ENCODE assay signal across 7 cellular contexts in the genomic region with DNA sequence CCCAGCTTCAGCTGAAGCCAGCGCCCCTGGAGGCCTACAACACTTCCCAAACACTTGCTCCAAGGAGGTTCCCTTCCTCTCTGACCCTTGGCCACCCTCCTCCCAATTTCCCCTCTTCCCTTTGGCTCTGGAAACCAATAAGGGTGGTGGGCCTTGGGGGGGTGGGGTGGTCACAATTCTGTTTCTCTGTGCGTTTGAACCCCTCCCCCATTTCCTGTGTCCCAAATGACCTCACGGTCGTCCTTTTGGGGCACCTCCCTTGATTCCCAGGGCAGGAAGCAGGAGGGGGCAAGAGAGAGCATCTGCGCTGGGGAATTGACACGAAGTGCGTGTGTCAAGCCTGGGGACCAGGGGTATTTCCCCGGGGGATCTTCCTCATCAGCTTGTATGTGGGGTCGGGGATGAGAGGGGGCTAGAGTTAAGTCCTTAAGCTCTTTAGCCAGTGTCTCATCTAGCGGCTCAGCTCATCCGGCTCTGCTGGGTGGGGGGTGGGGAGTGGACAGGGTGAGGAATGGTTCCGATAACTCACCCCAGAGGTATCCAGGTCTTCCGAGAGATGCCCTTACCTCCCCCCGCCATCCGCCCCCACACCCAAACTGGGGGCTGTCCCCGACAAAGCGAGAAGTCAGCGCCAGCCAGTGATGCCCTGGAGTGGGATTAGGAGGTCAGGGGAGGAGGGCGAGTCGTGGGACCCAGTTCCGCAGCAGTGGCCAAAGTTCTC. TPM values are rescaled to one million over a fixed set of nuclear protein-coding genes. Genes with fewer than 3 reads are reported as not detected.
A peak's percentile ranks its signal among the peaks of the same experiment; 100 is the strongest.
DNase-seq lines count a peak whose midpoint lies in the region; ATAC-seq, FAIRE-seq and TF ChIP-seq lines count a peak whose summit lies in the region.

No MANE protein-coding gene starts in this region.

- H3K4me3 Mint-ChIP-seq in WTC11 = peak overlapping the region; percentile 84

- peak overlapping the region; percentile 70 for H3K27ac ChIP-seq in suprapubic skin

- CTCF ChIA-PET in WTC11 (lab: Charles Lee) = interaction anchor here (0.6 to 5.6 kb wide), 19 partner anchors 10 to 1515 kb away, joined by 3 to 61 read pairs (median 6); partner anchors contain the start of genes SIAE, SPA17 and VSIG2

- peak overlapping the region; percentile 46 for H3K4me3 ChIP-seq in H7 (ENCODE audit: insufficient read depth, low read depth, low read length)
- peak overlapping the region; percentile 65 for H3K4me3 ChIP-seq in iPS-18c (ENCODE audit: insufficient read depth, low read depth, low read length)
- H3K4me3 ChIP-seq in suprapubic skin = peak overlapping the region; percentile 51

- DNase-seq in H7 (peak; percentile 60), WTC11 (ENCODE audit: low spot score) (peak; percentile 24), suprapubic skin (ENCODE audit: low spot score in 2 of 2) (no peak), RCC 7860 (ENCODE audit: low spot score) (no peak), GM19240 (ENCODE audit: insufficient read length, low spot score) (no peak)

- no peak for TF ChIP-seq EP300 in suprapubic skin (IDR thresholded peaks at IDR 0.05)

- POLR2A ChIA-PET in WTC11 (lab: Charles Lee) = interaction anchor here (0.6 to 1.1 kb wide), 4 partner anchors 9 to 89 kb away, joined by 3 read pairs; no protein-coding TSS in a partner anchor

- H3K4me1 Mint-ChIP-seq in WTC11 = peaks cover 52% of the 10 kb centered on the region

- H3K9me3 ChIP-seq in iPS-18c (ENCODE audit: control insufficient read depth, insufficient read depth, low read length) (no peaks in the 10 kb centered on the region), suprapubic skin (no peaks in the 10 kb centered on the region)

- no peak for TF ChIP-seq POLR2A in suprapubic skin (IDR thresholded peaks at IDR 0.05)

- peaks cover 41% of the 10 kb centered on the region for H3K4me1 ChIP-seq in suprapubic skin

- ATAC-seq in WTC11 (no peak), GM21786 (IDR thresholded peaks at IDR 0.05; ENCODE audit: unreplicated experiment) (no peak)

- H3K36me3 Mint-ChIP-seq in WTC11 = peaks cover 3% of the 10 kb centered on the region; the same call in 1 of the 2 replicates

- no peaks in the 10 kb centered on the region for H3K36me3 ChIP-seq in H7 (replicated peaks; ENCODE audit: control insufficient read depth, insufficient read depth, low read length)
- H3K36me3 ChIP-seq in suprapubic skin = no peaks in the 10 kb centered on the region

- WGBS in suprapubic skin = 38% methylated on average over 10 of the region's 21 CpGs

- H3K27ac Mint-ChIP-seq in WTC11 = no peak overlapping the region

- H3K27me3 ChIP-seq in H7 (ENCODE audit: control insufficient read depth, insufficient read depth, low read length) (peaks cover 65% of the 10 kb centered on the region), suprapubic skin (peaks cover 66% of the 10 kb centered on the region)

- no peaks in the 10 kb centered on the region for H3K9me3 Mint-ChIP-seq in WTC11

- TF ChIP-seq CTCF in WTC11 (IDR thresholded peaks at IDR 0.05) = no peak
- TF ChIP-seq CTCF in suprapubic skin (IDR thresholded peaks at IDR 0.05) = no peak

- no peak for FAIRE-seq in RCC 7860 (lab: Jason Lieb, UNC)

- H3K27me3 Mint-ChIP-seq in WTC11 (ENCODE audit: low read depth) = peaks cover 66% of the 10 kb centered on the region

TF ChIP-seq in WTC11, 78 proteins besides CTCF, POLR2A, EP300 and RAD21:
- TF ChIP-seq, protein P1, sequence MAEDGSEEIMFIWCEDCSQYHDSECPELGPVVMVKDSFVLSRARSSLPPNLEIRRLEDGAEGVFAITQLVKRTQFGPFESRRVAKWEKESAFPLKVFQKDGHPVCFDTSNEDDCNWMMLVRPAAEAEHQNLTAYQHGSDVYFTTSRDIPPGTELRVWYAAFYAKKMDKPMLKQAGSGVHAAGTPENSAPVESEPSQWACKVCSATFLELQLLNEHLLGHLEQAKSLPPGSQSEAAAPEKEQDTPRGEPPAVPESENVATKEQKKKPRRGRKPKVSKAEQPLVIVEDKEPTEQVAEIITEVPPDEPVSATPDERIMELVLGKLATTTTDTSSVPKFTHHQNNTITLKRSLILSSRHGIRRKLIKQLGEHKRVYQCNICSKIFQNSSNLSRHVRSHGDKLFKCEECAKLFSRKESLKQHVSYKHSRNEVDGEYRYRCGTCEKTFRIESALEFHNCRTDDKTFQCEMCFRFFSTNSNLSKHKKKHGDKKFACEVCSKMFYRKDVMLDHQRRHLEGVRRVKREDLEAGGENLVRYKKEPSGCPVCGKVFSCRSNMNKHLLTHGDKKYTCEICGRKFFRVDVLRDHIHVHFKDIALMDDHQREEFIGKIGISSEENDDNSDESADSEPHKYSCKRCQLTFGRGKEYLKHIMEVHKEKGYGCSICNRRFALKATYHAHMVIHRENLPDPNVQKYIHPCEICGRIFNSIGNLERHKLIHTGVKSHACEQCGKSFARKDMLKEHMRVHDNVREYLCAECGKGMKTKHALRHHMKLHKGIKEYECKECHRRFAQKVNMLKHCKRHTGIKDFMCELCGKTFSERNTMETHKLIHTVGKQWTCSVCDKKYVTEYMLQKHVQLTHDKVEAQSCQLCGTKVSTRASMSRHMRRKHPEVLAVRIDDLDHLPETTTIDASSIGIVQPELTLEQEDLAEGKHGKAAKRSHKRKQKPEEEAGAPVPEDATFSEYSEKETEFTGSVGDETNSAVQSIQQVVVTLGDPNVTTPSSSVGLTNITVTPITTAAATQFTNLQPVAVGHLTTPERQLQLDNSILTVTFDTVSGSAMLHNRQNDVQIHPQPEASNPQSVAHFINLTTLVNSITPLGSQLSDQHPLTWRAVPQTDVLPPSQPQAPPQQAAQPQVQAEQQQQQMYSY (CRISPR knock-in tag; IDR thresholded peaks at IDR 0.05) = 0 out of 2 replicates have a peak, but pooled peaks have one; percentile 12
- TF ChIP-seq OVOL2 (CRISPR knock-in tag; IDR thresholded peaks at IDR 0.05; ENCODE audit: borderline replicate concordance) = no peak
- TF ChIP-seq, protein P2, sequence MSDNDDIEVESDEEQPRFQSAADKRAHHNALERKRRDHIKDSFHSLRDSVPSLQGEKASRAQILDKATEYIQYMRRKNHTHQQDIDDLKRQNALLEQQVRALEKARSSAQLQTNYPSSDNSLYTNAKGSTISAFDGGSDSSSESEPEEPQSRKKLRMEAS (CRISPR knock-in tag; IDR thresholded peaks at IDR 0.05) = no peak

RNA-seq across cellular contexts. Expression of gene ESAM, which starts 0.6 kb away (rescaled TPM):
- total RNA-seq in H7 (2014; rRNA removed; shearing (Covaris generic)) = 0.38 and 0.85 TPM in 2 replicates
- total RNA-seq in WTC11 (2021) (0.44 to 0.64 TPM (median 0.48 TPM) in 3 replicates), suprapubic skin (10 to 100 TPM; 11.0 to 26.5 (median 15.6) TPM)

RNA-seq across cellular contexts. Expression of gene VSIG2, which starts 9.4 kb away (rescaled TPM):
- 0.48 and 0.90 TPM in 2 replicates for total RNA-seq in H7 (2014; rRNA removed; shearing (Covaris generic))
- total RNA-seq in WTC11 (2021) = 0.46 to 0.79 TPM (median 0.71 TPM) in 3 replicates
- total RNA-seq in suprapubic skin = 1 to 10 TPM in 3 of 4 donors, under 1 TPM in 1; 0.60 to 3.3 (median 1.7) TPM

RNA-seq across cellular contexts. Expression of gene NRGN, which starts 21.7 kb away (rescaled TPM):
- total RNA-seq in H7 (2014; rRNA removed; shearing (Covaris generic)) = 0.80 and 0.85 TPM in 2 replicates
- 1.9 to 2.9 TPM (median 2.5 TPM) in 3 replicates for total RNA-seq in WTC11 (2021)
- 1 to 10 TPM in 1 of 4 donors, under 1 TPM in 1, not detected in 2; 0.65 to 1.3 TPM for total RNA-seq in suprapubic skin

RNA-seq across cellular contexts. Expression of gene MSANTD2, which starts 38.7 kb away (rescaled TPM):
- 10.3 and 18.3 TPM in 2 replicates for total RNA-seq in H7 (2014; rRNA removed; shearing (Covaris generic))
- 16.5 to 17.5 TPM (median 16.8 TPM) in 3 replicates for total RNA-seq in WTC11 (2021)
- total RNA-seq in suprapubic skin = 10 to 100 TPM in 2 of 4 donors, 1 to 10 TPM in 2; 5.5 to 42.5 (median 11.7) TPM

Comparison
In these comparisons a context has a peak if more than half of its experiments do, and no peak if none do; other contexts are left out.
1. DNase-seq: peak in H7 (single experiment) and WTC11 (single experiment); none in suprapubic skin (0 of 2), RCC 7860 (single experiment) and GM19240 (single experiment).
2. Peak in every context shown above with its lines, with median percentiles within 50 percentile points of each other: H3K4me3 ChIP-seq.